10 cellular contexts compared by ENCODE assay signal in the genomic region with DNA sequence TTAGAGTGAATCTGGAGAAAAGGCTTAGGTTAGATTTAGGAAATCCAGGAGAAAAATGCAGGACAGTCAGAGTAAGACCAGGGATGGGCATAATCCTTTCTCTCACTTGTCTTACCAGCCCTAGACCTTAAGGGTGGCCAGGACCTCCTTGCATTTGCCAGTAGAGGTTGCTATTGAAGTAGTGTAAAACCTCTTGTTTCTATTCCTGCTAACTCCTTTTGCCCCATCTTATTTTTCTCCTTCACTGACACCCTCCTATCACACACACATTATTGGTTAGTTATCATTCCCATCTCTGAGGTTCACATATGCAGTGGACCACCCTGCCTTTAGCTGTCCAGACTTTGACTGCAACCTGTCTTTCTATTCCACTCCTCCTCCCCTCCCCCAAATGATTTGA.
DNase-seq lines count a peak whose midpoint lies in the region; ATAC-seq, FAIRE-seq and TF ChIP-seq lines count a peak whose summit lies in the region.
"Had no signal": no experiment of that assay in that cellular context is flagged by ENCODE, and none has a peak within 500 bp of the region (broad histone marks: within the 10 kb centered on the region; RNA-seq: fewer than 3 reads in every experiment).

No MANE protein-coding gene starts in this region.

- peak overlapping the region; percentile 90 for H3K27ac ChIP-seq in ACC112 (ENCODE audit: low read depth, low read length)

- no peaks in the 10 kb centered on the region for H3K36me3 ChIP-seq in ACC112 (ENCODE audit: insufficient read depth, low read length)

- H3K9me3 Mint-ChIP-seq in WTC11 = no peaks in the 10 kb centered on the region
- H3K9me3 Mint-ChIP-seq in activated CD8-positive, alpha-beta memory T cell treated with anti-CD3 and anti-CD28 coated beads, Interleukin-2, amount 10 ng/mL, durations not matched to agents 7 days and 5 days (ENCODE audit: low read depth) = no peaks in the 10 kb centered on the region

- H2AFZ ChIP-seq in ACC112 (ENCODE audit: low read length, unreplicated experiment) = no peak overlapping the region

- no peak for TF ChIP-seq CTCF in WTC11 (IDR thresholded peaks at IDR 0.05)

- no peaks in the 10 kb centered on the region for H3K27me3 Mint-ChIP-seq in WTC11 (ENCODE audit: low read depth)
- peaks cover 3% of the 10 kb centered on the region for H3K27me3 Mint-ChIP-seq in activated CD8-positive, alpha-beta memory T cell treated with anti-CD3 and anti-CD28 coated beads, Interleukin-2, amount 10 ng/mL, durations not matched to agents 7 days and 5 days

- POLR2A ChIA-PET in WTC11 (lab: Charles Lee) = no interaction called here

- peak overlapping the region; percentile 84; the same call in 1 of the 2 replicates for H3K27ac Mint-ChIP-seq in WTC11
- no peak overlapping the region for H3K27ac Mint-ChIP-seq in activated CD8-positive, alpha-beta memory T cell treated with anti-CD3 and anti-CD28 coated beads, Interleukin-2, amount 10 ng/mL, durations not matched to agents 7 days and 5 days

- H3K4me3 ChIP-seq in ACC112 (ENCODE audit: low read depth, low read length) = no peak overlapping the region

- H3K4me3 Mint-ChIP-seq in WTC11 = no peak overlapping the region
- no peak overlapping the region for H3K4me3 Mint-ChIP-seq in activated CD8-positive, alpha-beta memory T cell treated with anti-CD3 and anti-CD28 coated beads, Interleukin-2, amount 10 ng/mL, durations not matched to agents 7 days and 5 days

- ATAC-seq in WTC11 (peak; percentile 26), left colon (peak; percentile 13)
- ATAC-seq in activated CD8-positive, alpha-beta memory T cell treated with anti-CD3 and anti-CD28 coated beads, Interleukin-2, amount 10 ng/mL, durations not matched to agents 7 days and 5 days = no peak

- H3K4me1 ChIP-seq in ACC112 (ENCODE audit: control insufficient read depth, insufficient read depth, low read length, unreplicated experiment) = peaks cover 60% of the 10 kb centered on the region

- FAIRE-seq in GM19239 (lab: Jason Lieb, UNC) (peak; percentile 18), HTR-8/SVneo (lab: Jason Lieb, UNC) (no peak)

- peaks cover 14% of the 10 kb centered on the region for H3K36me3 Mint-ChIP-seq in WTC11
- no peaks in the 10 kb centered on the region for H3K36me3 Mint-ChIP-seq in activated CD8-positive, alpha-beta memory T cell treated with anti-CD3 and anti-CD28 coated beads, Interleukin-2, amount 10 ng/mL, durations not matched to agents 7 days and 5 days

- intact Hi-C loops in left colon (cut with DNase I, micrococcal nuclease) = no loop called here

- DNase-seq in GM19239 (ENCODE audit: insufficient read length, low spot score) (no peak), WTC11 (ENCODE audit: low spot score) (no peak), left colon (no peak), NCI-H446 treated with DMSO at 0.1 percent for 48 hours (lab: John Stamatoyannopoulos, UW) (no peak), NOMO-1 treated with dmso at 0.1 percent for 144 hours (lab: John Stamatoyannopoulos, UW; ENCODE audit: unreplicated experiment) (no peak), HTR-8/SVneo (ENCODE audit: insufficient read length, low spot score) (no peak)
- no peak for DNase-seq in activated CD8-positive, alpha-beta memory T cell treated with anti-CD3 and anti-CD28 coated beads, Interleukin-2, amount 10 ng/mL, durations not matched to agents 7 days and 5 days
- DNase-seq: central memory CD4-positive, alpha-beta T cell; NCI-H1092 treated with DMSO at 0.1 percent for 48 hours had no signal

- CTCF ChIA-PET in WTC11 (lab: Charles Lee) = interaction anchor here (1.6 to 6.7 kb wide), 3 partner anchors 12 to 129 kb away, joined by 5 to 130 read pairs (median 6); no protein-coding TSS in a partner anchor
- CTCF ChIA-PET in activated CD8-positive, alpha-beta memory T cell treated with anti-CD3 and anti-CD28 coated beads, Interleukin-2, amount 10 ng/mL, durations not matched to agents 7 days and 5 days (lab: Charles Lee) = no interaction called here

- H3K4me1 Mint-ChIP-seq in WTC11 = peaks cover 68% of the 10 kb centered on the region
- no peaks in the 10 kb centered on the region for H3K4me1 Mint-ChIP-seq in activated CD8-positive, alpha-beta memory T cell treated with anti-CD3 and anti-CD28 coated beads, Interleukin-2, amount 10 ng/mL, durations not matched to agents 7 days and 5 days

- H3K27me3 ChIP-seq in ACC112 (ENCODE audit: insufficient read depth, low read length) = no peaks in the 10 kb centered on the region

- peaks cover 48% of the 10 kb centered on the region for H3K79me2 ChIP-seq in ACC112 (ENCODE audit: control insufficient read depth, insufficient read depth, low read length, unreplicated experiment)

TF ChIP-seq in WTC11, 78 proteins besides CTCF, POLR2A, EP300 and RAD21:
- TF ChIP-seq, protein P1, sequence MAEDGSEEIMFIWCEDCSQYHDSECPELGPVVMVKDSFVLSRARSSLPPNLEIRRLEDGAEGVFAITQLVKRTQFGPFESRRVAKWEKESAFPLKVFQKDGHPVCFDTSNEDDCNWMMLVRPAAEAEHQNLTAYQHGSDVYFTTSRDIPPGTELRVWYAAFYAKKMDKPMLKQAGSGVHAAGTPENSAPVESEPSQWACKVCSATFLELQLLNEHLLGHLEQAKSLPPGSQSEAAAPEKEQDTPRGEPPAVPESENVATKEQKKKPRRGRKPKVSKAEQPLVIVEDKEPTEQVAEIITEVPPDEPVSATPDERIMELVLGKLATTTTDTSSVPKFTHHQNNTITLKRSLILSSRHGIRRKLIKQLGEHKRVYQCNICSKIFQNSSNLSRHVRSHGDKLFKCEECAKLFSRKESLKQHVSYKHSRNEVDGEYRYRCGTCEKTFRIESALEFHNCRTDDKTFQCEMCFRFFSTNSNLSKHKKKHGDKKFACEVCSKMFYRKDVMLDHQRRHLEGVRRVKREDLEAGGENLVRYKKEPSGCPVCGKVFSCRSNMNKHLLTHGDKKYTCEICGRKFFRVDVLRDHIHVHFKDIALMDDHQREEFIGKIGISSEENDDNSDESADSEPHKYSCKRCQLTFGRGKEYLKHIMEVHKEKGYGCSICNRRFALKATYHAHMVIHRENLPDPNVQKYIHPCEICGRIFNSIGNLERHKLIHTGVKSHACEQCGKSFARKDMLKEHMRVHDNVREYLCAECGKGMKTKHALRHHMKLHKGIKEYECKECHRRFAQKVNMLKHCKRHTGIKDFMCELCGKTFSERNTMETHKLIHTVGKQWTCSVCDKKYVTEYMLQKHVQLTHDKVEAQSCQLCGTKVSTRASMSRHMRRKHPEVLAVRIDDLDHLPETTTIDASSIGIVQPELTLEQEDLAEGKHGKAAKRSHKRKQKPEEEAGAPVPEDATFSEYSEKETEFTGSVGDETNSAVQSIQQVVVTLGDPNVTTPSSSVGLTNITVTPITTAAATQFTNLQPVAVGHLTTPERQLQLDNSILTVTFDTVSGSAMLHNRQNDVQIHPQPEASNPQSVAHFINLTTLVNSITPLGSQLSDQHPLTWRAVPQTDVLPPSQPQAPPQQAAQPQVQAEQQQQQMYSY (CRISPR knock-in tag; IDR thresholded peaks at IDR 0.05) = peak; percentile 58; the same call in 1 of the 2 replicates
- no peak for TF ChIP-seq NFE2L1 (CRISPR knock-in tag; IDR thresholded peaks at IDR 0.05)
